Comparison of ENCODE assay signal across 13 cellular contexts in genomic region chr5:68419637-68420452, GRCh38.
A peak's percentile ranks its signal among the peaks of the same experiment; 100 is the strongest.
DNase-seq lines count a peak whose midpoint lies in the region; ATAC-seq, FAIRE-seq and TF ChIP-seq lines count a peak whose summit lies in the region.
"Had no signal": no experiment of that assay in that cellular context is flagged by ENCODE, and none has a peak within 500 bp of the region (broad histone marks: within the 10 kb centered on the region; RNA-seq: fewer than 3 reads in every experiment).

No MANE protein-coding gene starts in this region.

- no peak overlapping the region for H3K4me2 ChIP-seq in GM12878 (ENCODE audit: control insufficient read depth, insufficient read depth)

- no peak for FAIRE-seq in GM12878 (lab: Jason Lieb, UNC)
- FAIRE-seq: endometrium had no signal

- no peaks in the 10 kb centered on the region for H4K20me1 ChIP-seq in GM12878 (ENCODE audit: control insufficient read depth, insufficient read depth)

- no peak for TF ChIP-seq POLR2A in GM12878 (IDR thresholded peaks at IDR 0.05; ENCODE audit: low read depth, low read length)
- no peak for TF ChIP-seq POLR2A in vagina (IDR thresholded peaks at IDR 0.05)

- TF ChIP-seq RAD21 in GM12878 (IDR thresholded peaks at IDR 0.05; ENCODE audit: insufficient read depth, low read depth, low read length) = no peak

- H3K9me3 ChIP-seq in GM12878 (replicated peaks; ENCODE audit: control insufficient read depth, insufficient read depth, low read length) (no peaks in the 10 kb centered on the region), vagina (no peaks in the 10 kb centered on the region)
- H3K9me3 ChIP-seq: neutrophil had no signal

- no peak overlapping the region; the same call in 1 of the 2 replicates for H2AFZ ChIP-seq in GM12878 (ENCODE audit: control insufficient read depth, low read depth, low read length)

- H3K27ac Mint-ChIP-seq in memory B cell = peak overlapping the region; percentile 35
- H3K27ac Mint-ChIP-seq: stimulated activated naive B cell treated with anti-CD40 and anti-IgM and Interleukin-4, amounts not matched to agents 10 μg/mL and 1 μg/mL and 100 μg/mL, for 72 hours had no signal

- intact Hi-C loops in left cardiac atrium (cut with DNase I) (no loop called here), Right ventricle myocardium inferior (cut with DNase I) (no loop called here), GM12878 (cut with micrococcal nuclease; ENCODE audit: unreplicated experiment) (no loop called here), vagina (cut with DNase I) (no loop called here)

- H3K36me3 ChIP-seq in GM12878 (ENCODE audit: control insufficient read depth in 2 of 2, insufficient read depth in 2 of 2, low read length in 1 of 2) (no peaks in the 10 kb centered on the region), vagina (no peaks in the 10 kb centered on the region)
- H3K36me3 ChIP-seq: neutrophil had no signal

- H3K27me3 Mint-ChIP-seq in memory B cell = no peaks in the 10 kb centered on the region
- H3K27me3 Mint-ChIP-seq: stimulated activated naive B cell treated with anti-CD40 and anti-IgM and Interleukin-4, amounts not matched to agents 10 μg/mL and 1 μg/mL and 100 μg/mL, for 72 hours had no signal

- TF ChIP-seq CTCF in GM12878 (IDR thresholded peaks at IDR 0.05 in 2 of 3, conservative IDR thresholded peaks at IDR 0.05 in 1 of 3; ENCODE audit: control insufficient read depth in 2 of 3, extremely low read depth in 1 of 3, insufficient read depth in 1 of 3, low read depth in 3 of 3, low read length in 3 of 3) (no peak), vagina (IDR thresholded peaks at IDR 0.05) (no peak)

- H3K27ac ChIP-seq in GM12878 (ENCODE audit: control insufficient read depth, insufficient read depth) (no peak overlapping the region), vagina (peak overlapping the region; percentile 79)
- H3K27ac ChIP-seq: neutrophil had no signal

- POLR2A ChIA-PET in GM12878 (lab: Charles Lee) = interaction anchor here (0.8 to 1.2 kb wide), 3 partner anchors 10 to 15 kb away, joined by 3 to 4 read pairs (median 3); no protein-coding TSS in a partner anchor

- ATAC-seq in left cardiac atrium = peak; percentile 15 to 83
- no peak for ATAC-seq in Right ventricle myocardium inferior
- no peak for ATAC-seq in GM12878
- no peak for ATAC-seq in memory B cell (ENCODE audit: low read depth)
- ATAC-seq: stimulated activated naive B cell treated with anti-CD40 and anti-IgM and Interleukin-4, amounts not matched to agents 10 μg/mL and 1 μg/mL and 100 μg/mL, for 72 hours had no signal

- TF ChIP-seq EP300 in GM12878 (IDR thresholded peaks at IDR 0.05; ENCODE audit: borderline replicate concordance in 1 of 2, control insufficient read depth in 1 of 2, low read depth in 2 of 2, low read length in 2 of 2) = no peak

- SMC1A ChIA-PET in GM12878 (lab: Charles Lee; ENCODE audit: uncharacterized antibody, unreplicated experiment) = interaction anchor here (0.6 to 3.2 kb wide), 14 partner anchors 10 to 132 kb away, joined by 3 to 12 read pairs (median 6); no protein-coding TSS in a partner anchor

- CTCF ChIA-PET in GM12878 (lab: Yijun Ruan, JAX) = interaction anchor here (0.9 to 2.0 kb wide), 8 partner anchors 10 to 41 kb away, joined by 3 to 5 read pairs (median 4); no protein-coding TSS in a partner anchor

- DNase-seq in left cardiac atrium = no peak
- no peak for DNase-seq in Right ventricle myocardium inferior (ENCODE audit: missing footprints)
- no peak for DNase-seq in GM12878 (ENCODE audit: low read depth, low spot score)
- DNase-seq in memory B cell (ENCODE audit: low spot score in 2 of 2) = no peak
- no peak for DNase-seq in vagina (ENCODE audit: extremely low spot score in 2 of 2)
- DNase-seq in DMS79 treated with DMSO at 0.1 percent for 48 hours (lab: John Stamatoyannopoulos, UW) = no peak
- DNase-seq in T-helper 9 cell = no peak
- DNase-seq in inferior parietal cortex (ENCODE audit: extremely low spot score) = no peak
- DNase-seq: activated T-cell treated with anti-CD3 and anti-CD28 coated beads for 4 hours; AML-193; stimulated activated naive B cell treated with anti-CD40 and anti-IgM and Interleukin-4, amounts not matched to agents 10 μg/mL and 1 μg/mL and 100 μg/mL, for 72 hours had no signal

- H3K9me3 Mint-ChIP-seq in memory B cell = no peaks in the 10 kb centered on the region
- H3K9me3 Mint-ChIP-seq: stimulated activated naive B cell treated with anti-CD40 and anti-IgM and Interleukin-4, amounts not matched to agents 10 μg/mL and 1 μg/mL and 100 μg/mL, for 72 hours had no signal

- RAD21 ChIA-PET in GM12878 (lab: Charles Lee; ENCODE audit: unreplicated experiment) = interaction anchor here (0.7 to 2.4 kb wide), 8 partner anchors 11 to 132 kb away, joined by 3 to 14 read pairs (median 4); no protein-coding TSS in a partner anchor

- no TSS peak for BruUV-seq in GM12878 (replicated peaks; lab: Mats Ljungman, UMichigan)

- H3K4me1 ChIP-seq in GM12878 (ENCODE audit: control insufficient read depth, insufficient read depth, low read length) = peaks cover 4% of the 10 kb centered on the region
- H3K4me1 ChIP-seq in vagina = peaks cover 35% of the 10 kb centered on the region

- H3K79me2 ChIP-seq in GM12878 (ENCODE audit: control insufficient read depth, insufficient read depth, low read length) = no peaks in the 10 kb centered on the region

- no peak overlapping the region for H3K4me3 ChIP-seq in GM12878
- no peak overlapping the region for H3K4me3 ChIP-seq in vagina

- in situ Hi-C loops in GM12878 (cut with MboI) = no loop called here

- 55% methylated on average over 8 of the region's 8 CpGs for WGBS in GM12878 (ENCODE audit: insufficient coverage, insufficient replicate concordance, low lambda C conversion rate, missing lambda C conversion rate)

- no peaks in the 10 kb centered on the region for H3K36me3 Mint-ChIP-seq in memory B cell
- H3K36me3 Mint-ChIP-seq: stimulated activated naive B cell treated with anti-CD40 and anti-IgM and Interleukin-4, amounts not matched to agents 10 μg/mL and 1 μg/mL and 100 μg/mL, for 72 hours had no signal

- H3K27me3 ChIP-seq in GM12878 (replicated peaks in 1 of 2; ENCODE audit: control insufficient read depth in 2 of 2, insufficient read depth in 2 of 2, low read length in 1 of 2) = no peaks in the 10 kb centered on the region
- no peaks in the 10 kb centered on the region for H3K27me3 ChIP-seq in vagina
- H3K27me3 ChIP-seq: neutrophil had no signal

- no peak overlapping the region for H3K4me3 Mint-ChIP-seq in memory B cell
- H3K4me3 Mint-ChIP-seq: stimulated activated naive B cell treated with anti-CD40 and anti-IgM and Interleukin-4, amounts not matched to agents 10 μg/mL and 1 μg/mL and 100 μg/mL, for 72 hours had no signal

- H3K4me1 Mint-ChIP-seq in memory B cell = peaks cover 5% of the 10 kb centered on the region

- H3K9ac ChIP-seq in GM12878 (ENCODE audit: control insufficient read depth, insufficient read depth, low read length) = no peak overlapping the region

TF ChIP-seq in GM12878, 131 proteins besides CTCF, POLR2A, EP300 and RAD21:
- no peak for TF ChIP-seq MYB (IDR thresholded peaks at IDR 0.05; ENCODE audit: borderline replicate concordance, low read depth, low read length)
- TF ChIP-seq NR2F1 (conservative IDR thresholded peaks at IDR 0.05) = peak; percentile 79
- peak; percentile 50; the same call in 1 of the 2 replicates for TF ChIP-seq NR2C1 (IDR thresholded peaks at IDR 0.05)

Comparison
In these comparisons a context has a peak if more than half of its experiments do, and no peak if none do; other contexts are left out.
1. ATAC-seq: peak in left cardiac atrium (2 of 2); none in Right ventricle myocardium inferior (single experiment), GM12878 (single experiment) and memory B cell (single experiment).